22 cellular contexts compared by ENCODE assay signal in genomic region chr2:65802298-65802942, GRCh38.
DNase-seq lines count a peak whose midpoint lies in the region; ATAC-seq, FAIRE-seq and TF ChIP-seq lines count a peak whose summit lies in the region.
"Had no signal": no experiment of that assay in that cellular context is flagged by ENCODE, and none has a peak within 500 bp of the region (broad histone marks: within the 10 kb centered on the region; RNA-seq: fewer than 3 reads in every experiment).

No MANE protein-coding gene starts in this region.

- H3K4me3 ChIP-seq in HEK293 (ENCODE audit: low read depth, low read length) (no peak overlapping the region), SK-N-MC (no peak overlapping the region), K562 (no peak overlapping the region)
- H3K4me3 ChIP-seq: BLaER1 treated with 17β-estradiol and CSF1 and Interleukin-3, amounts not matched to agents 10 nM and 100 nM; GM12878; GM23248 had no signal

- no peak for TF ChIP-seq RAD21 in K562 (CRISPR knock-in tag; conservative IDR thresholded peaks at IDR 0.05 in 1 of 2, IDR thresholded peaks at IDR 0.05 in 1 of 2)

- no peak for TF ChIP-seq CTCF in HEK293 (tag by site-specific recombination; IDR thresholded peaks at IDR 0.05)
- no peak for TF ChIP-seq CTCF in K562 (IDR thresholded peaks at IDR 0.05 in 2 of 3, conservative IDR thresholded peaks at IDR 0.05 in 1 of 3; ENCODE audit: insufficient read depth in 2 of 3, low read depth in 1 of 3, low read length in 3 of 3)
- TF ChIP-seq CTCF in GM13976 (IDR thresholded peaks at IDR 0.05; ENCODE audit: borderline replicate concordance, control extremely low read depth, extremely low read depth, insufficient read depth, missing control alignments): no peak

- peak; percentile 93 for ATAC-seq in K562
- ATAC-seq in GM21447 (IDR thresholded peaks at IDR 0.05; ENCODE audit: unreplicated experiment): no peak
- ATAC-seq: CD8-positive, alpha-beta T cell; GM12878; HepG2 had no signal

- in situ Hi-C loops in K562 (cut with MboI) (no loop called here), GM13976 (cut with MboI; ENCODE audit: low sequenced_read_pairs, unreplicated experiment) (no loop called here)

- H3K9me1 ChIP-seq in K562 (ENCODE audit: control insufficient read depth, insufficient read depth, low read length): no peaks in the 10 kb centered on the region

- DNase-seq in COLO668 (lab: John Stamatoyannopoulos, UW; ENCODE audit: unreplicated experiment) (peak; percentile 8), SK-N-MC (ENCODE audit: low read depth, low spot score) (no peak), K562 (ENCODE audit: extremely low read depth in 1 of 4, low spot score in 3 of 4) (peak in 2 of 4 experiments; percentile 81 to 86), NCI-H446 (lab: John Stamatoyannopoulos, UW) (no peak), GM13976 (ENCODE audit: low spot score) (no peak), D341Med (ENCODE audit: low spot score) (no peak)
- DNase-seq: CD8-positive, alpha-beta T cell; COR-L47; DMS153; DND-41; EL; GM23248; HCEC 1CT; HFFc6 had no signal

- TF ChIP-seq POLR2A in K562 (conservative IDR thresholded peaks at IDR 0.05): no peak

- H3K9me3 ChIP-seq in HEK293 (ENCODE audit: control insufficient read depth, insufficient read depth, low read depth, low read length) (no peaks in the 10 kb centered on the region), SK-N-MC (ENCODE audit: low read depth, low read length) (no peaks in the 10 kb centered on the region), K562 (replicated peaks; ENCODE audit: control insufficient read depth, insufficient read depth, low read depth, low read length) (no peaks in the 10 kb centered on the region)

- H3K4me1 ChIP-seq in HEK293 (ENCODE audit: control insufficient read depth, insufficient read depth, low read length) (no peaks in the 10 kb centered on the region), K562 (replicated peaks in 1 of 2; ENCODE audit: control insufficient read depth in 2 of 2, insufficient read depth in 2 of 2, low read length in 2 of 2) (peaks cover 0 to 23% of the 10 kb centered on the region in 2 experiments; a peak in 3 of 5 replicates)
- H3K4me1 ChIP-seq: BLaER1 treated with 17β-estradiol and CSF1 and Interleukin-3, amounts not matched to agents 10 nM and 100 nM had no signal

- peak; percentile 27; the same call in 1 of the 2 replicates for TF ChIP-seq EP300 in K562 (IDR thresholded peaks at IDR 0.05; ENCODE audit: low read length)

- CTCF ChIA-PET in HEK293 (lab: Yijun Ruan, JAX): interaction anchor here (0.8 kb wide), 1 partner anchor 53 kb away, joined by 4 read pairs; no protein-coding TSS in a partner anchor
- CTCF ChIA-PET in K562 (lab: Yijun Ruan, JAX; ENCODE audit: low intra/inter-chr PET ratio): no interaction called here

- H3K79me2 ChIP-seq in K562 (ENCODE audit: control insufficient read depth, insufficient read depth, low read length): no peaks in the 10 kb centered on the region

- H3K36me3 ChIP-seq in HEK293 (ENCODE audit: control insufficient read depth in 2 of 2, insufficient read depth in 1 of 2, low read length in 2 of 2) (no peaks in the 10 kb centered on the region), SK-N-MC (ENCODE audit: insufficient read depth, low read length) (no peaks in the 10 kb centered on the region), K562 (ENCODE audit: control insufficient read depth, insufficient read depth, low read length) (no peaks in the 10 kb centered on the region; the same call in 2 of the 3 replicates)
- H3K36me3 ChIP-seq: BLaER1 treated with 17β-estradiol and CSF1 and Interleukin-3, amounts not matched to agents 10 nM and 100 nM had no signal

- WGBS in K562 (ENCODE audit: insufficient coverage, low coverage, missing lambda C conversion rate): 16% methylated on average over 6 of the region's 6 CpGs

- no TSS peak for BruUV-seq in K562 (replicated peaks; lab: Mats Ljungman, UMichigan)

- POLR2A ChIA-PET in HEK293 (lab: Yijun Ruan, JAX) (no interaction called here), K562 (lab: Yijun Ruan, JAX) (interaction anchor here (0.5 to 1.6 kb wide), 2 partner anchors 16 to 17 kb away, joined by 4 to 8 read pairs; no protein-coding TSS in a partner anchor)

- H3K27ac ChIP-seq in HEK293 (ENCODE audit: extremely low read depth, low read depth, low read length) (no peak overlapping the region), SK-N-MC (0 out of 2 replicates have a peak overlapping the region, but pooled peaks have one; percentile 4), K562 (ENCODE audit: extremely low read depth, low read depth, low read length) (peak overlapping the region; percentile 19; the same call in 2 of the 3 replicates)
- H3K27ac ChIP-seq: BLaER1 treated with 17β-estradiol and CSF1 and Interleukin-3, amounts not matched to agents 10 nM and 100 nM; GM23248; KMS-11 had no signal

- peak; percentile 92 for FAIRE-seq in K562 (lab: Jason Lieb, UNC)
- FAIRE-seq: GM12878, GM19239, H54, HepG2 had no signal

- peak overlapping the region; percentile 21; the same call in 1 of the 2 replicates for H3K4me2 ChIP-seq in K562 (ENCODE audit: insufficient read depth, low read length)
- H3K4me2 ChIP-seq: BLaER1 treated with 17β-estradiol and CSF1 and Interleukin-3, amounts not matched to agents 10 nM and 100 nM; KMS-11 had no signal

- H2AFZ ChIP-seq in K562 (ENCODE audit: low read depth, low read length): peak overlapping the region; percentile 64
- H2AFZ ChIP-seq: GM23248 had no signal

- intact Hi-C loops in K562 (cut with micrococcal nuclease): no loop called here

- H3K9ac ChIP-seq in SK-N-MC (ENCODE audit: insufficient read length) (no peak overlapping the region), K562 (ENCODE audit: insufficient read depth in 1 of 2, low read depth in 2 of 2, low read length in 2 of 2) (peak overlapping the region in 1 of 2 experiments; percentile 21; a peak in 1 of 4 replicates)
- H3K9ac ChIP-seq: BLaER1 treated with 17β-estradiol and CSF1 and Interleukin-3, amounts not matched to agents 10 nM and 100 nM; GM23248; KMS-11 had no signal

- no peaks in the 10 kb centered on the region for H3K27me3 ChIP-seq in K562 (ENCODE audit: control insufficient read depth in 2 of 2, insufficient read depth in 2 of 2, low read length in 2 of 2)
- H3K27me3 ChIP-seq: BLaER1 treated with 17β-estradiol and CSF1 and Interleukin-3, amounts not matched to agents 10 nM and 100 nM had no signal

- H4K20me1 ChIP-seq in K562 (replicated peaks; ENCODE audit: control insufficient read depth, insufficient read depth, low read length): no peaks in the 10 kb centered on the region
- H4K20me1 ChIP-seq: BLaER1 treated with 17β-estradiol and CSF1 and Interleukin-3, amounts not matched to agents 10 nM and 100 nM had no signal

TF ChIP-seq in HEK293, 187 proteins besides CTCF, POLR2A, EP300 and RAD21:
- TF ChIP-seq PRDM1 (tag by site-specific recombination; IDR thresholded peaks at IDR 0.05) (no peak), MEIS1 (CRISPR knock-in tag; IDR thresholded peaks at IDR 0.05; ENCODE audit: borderline replicate concordance) (peak; percentile 61; the same call in 1 of the 2 replicates), SCRT2 (tag by site-specific recombination; IDR thresholded peaks at IDR 0.05) (peak; percentile 39)

TF ChIP-seq in K562, 482 proteins besides CTCF, POLR2A, EP300 and RAD21 (continues in another document):
- no peak for TF ChIP-seq ZNF146 (CRISPR knock-in tag; IDR thresholded peaks at IDR 0.05; ENCODE audit: unreplicated experiment)
- TF ChIP-seq, protein P1, sequence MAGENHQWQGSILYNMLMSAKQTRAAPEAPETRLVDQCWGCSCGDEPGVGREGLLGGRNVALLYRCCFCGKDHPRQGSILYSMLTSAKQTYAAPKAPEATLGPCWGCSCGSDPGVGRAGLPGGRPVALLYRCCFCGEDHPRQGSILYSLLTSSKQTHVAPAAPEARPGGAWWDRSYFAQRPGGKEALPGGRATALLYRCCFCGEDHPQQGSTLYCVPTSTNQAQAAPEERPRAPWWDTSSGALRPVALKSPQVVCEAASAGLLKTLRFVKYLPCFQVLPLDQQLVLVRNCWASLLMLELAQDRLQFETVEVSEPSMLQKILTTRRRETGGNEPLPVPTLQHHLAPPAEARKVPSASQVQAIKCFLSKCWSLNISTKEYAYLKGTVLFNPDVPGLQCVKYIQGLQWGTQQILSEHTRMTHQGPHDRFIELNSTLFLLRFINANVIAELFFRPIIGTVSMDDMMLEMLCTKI (IDR thresholded peaks at IDR 0.05; ENCODE audit: partially characterized antibody): no peak
- peak; percentile 64; the same call in 1 of the 2 replicates for TF ChIP-seq ESRRA (IDR thresholded peaks at IDR 0.05; ENCODE audit: borderline replicate concordance, low read depth)
- peak; percentile 57 for TF ChIP-seq CBFA2T3 (IDR thresholded peaks at IDR 0.05)
- 0 out of 2 replicates have a peak, but pooled peaks have one; percentile 27 for TF ChIP-seq ZBTB17 (CRISPR knock-in tag; IDR thresholded peaks at IDR 0.05)
- peak; percentile 39 for TF ChIP-seq NCOR1 (IDR thresholded peaks at IDR 0.05)
- no peak for TF ChIP-seq GABPB2 (CRISPR knock-in tag; conservative IDR thresholded peaks at IDR 0.05)
- peak; percentile 61 for TF ChIP-seq SMARCA4 (IDR thresholded peaks at IDR 0.05)
- TF ChIP-seq FOXK1 (CRISPR knock-in tag; IDR thresholded peaks at IDR 0.05; ENCODE audit: borderline replicate concordance): no peak
- TF ChIP-seq CBX5 (IDR thresholded peaks at IDR 0.05; ENCODE audit: borderline replicate concordance, low read depth): no peak
- no peak for TF ChIP-seq MBD2 (IDR thresholded peaks at IDR 0.05; ENCODE audit: borderline replicate concordance, low read depth)
- TF ChIP-seq, protein P2, sequence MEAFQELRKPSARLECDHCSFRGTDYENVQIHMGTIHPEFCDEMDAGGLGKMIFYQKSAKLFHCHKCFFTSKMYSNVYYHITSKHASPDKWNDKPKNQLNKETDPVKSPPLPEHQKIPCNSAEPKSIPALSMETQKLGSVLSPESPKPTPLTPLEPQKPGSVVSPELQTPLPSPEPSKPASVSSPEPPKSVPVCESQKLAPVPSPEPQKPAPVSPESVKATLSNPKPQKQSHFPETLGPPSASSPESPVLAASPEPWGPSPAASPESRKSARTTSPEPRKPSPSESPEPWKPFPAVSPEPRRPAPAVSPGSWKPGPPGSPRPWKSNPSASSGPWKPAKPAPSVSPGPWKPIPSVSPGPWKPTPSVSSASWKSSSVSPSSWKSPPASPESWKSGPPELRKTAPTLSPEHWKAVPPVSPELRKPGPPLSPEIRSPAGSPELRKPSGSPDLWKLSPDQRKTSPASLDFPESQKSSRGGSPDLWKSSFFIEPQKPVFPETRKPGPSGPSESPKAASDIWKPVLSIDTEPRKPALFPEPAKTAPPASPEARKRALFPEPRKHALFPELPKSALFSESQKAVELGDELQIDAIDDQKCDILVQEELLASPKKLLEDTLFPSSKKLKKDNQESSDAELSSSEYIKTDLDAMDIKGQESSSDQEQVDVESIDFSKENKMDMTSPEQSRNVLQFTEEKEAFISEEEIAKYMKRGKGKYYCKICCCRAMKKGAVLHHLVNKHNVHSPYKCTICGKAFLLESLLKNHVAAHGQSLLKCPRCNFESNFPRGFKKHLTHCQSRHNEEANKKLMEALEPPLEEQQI (IDR thresholded peaks at IDR 0.05): peak; percentile 62; the same call in 1 of the 2 replicates
- TF ChIP-seq KDM1A (IDR thresholded peaks at IDR 0.05): peak in 1 of 2 experiments; percentile 30; a peak in 1 of 4 replicates
- TF ChIP-seq ZNF589 (CRISPR knock-in tag; IDR thresholded peaks at IDR 0.05; ENCODE audit: low read depth): no peak
